Comparison of ENCODE assay signal across 10 cellular contexts in the genomic region with DNA sequence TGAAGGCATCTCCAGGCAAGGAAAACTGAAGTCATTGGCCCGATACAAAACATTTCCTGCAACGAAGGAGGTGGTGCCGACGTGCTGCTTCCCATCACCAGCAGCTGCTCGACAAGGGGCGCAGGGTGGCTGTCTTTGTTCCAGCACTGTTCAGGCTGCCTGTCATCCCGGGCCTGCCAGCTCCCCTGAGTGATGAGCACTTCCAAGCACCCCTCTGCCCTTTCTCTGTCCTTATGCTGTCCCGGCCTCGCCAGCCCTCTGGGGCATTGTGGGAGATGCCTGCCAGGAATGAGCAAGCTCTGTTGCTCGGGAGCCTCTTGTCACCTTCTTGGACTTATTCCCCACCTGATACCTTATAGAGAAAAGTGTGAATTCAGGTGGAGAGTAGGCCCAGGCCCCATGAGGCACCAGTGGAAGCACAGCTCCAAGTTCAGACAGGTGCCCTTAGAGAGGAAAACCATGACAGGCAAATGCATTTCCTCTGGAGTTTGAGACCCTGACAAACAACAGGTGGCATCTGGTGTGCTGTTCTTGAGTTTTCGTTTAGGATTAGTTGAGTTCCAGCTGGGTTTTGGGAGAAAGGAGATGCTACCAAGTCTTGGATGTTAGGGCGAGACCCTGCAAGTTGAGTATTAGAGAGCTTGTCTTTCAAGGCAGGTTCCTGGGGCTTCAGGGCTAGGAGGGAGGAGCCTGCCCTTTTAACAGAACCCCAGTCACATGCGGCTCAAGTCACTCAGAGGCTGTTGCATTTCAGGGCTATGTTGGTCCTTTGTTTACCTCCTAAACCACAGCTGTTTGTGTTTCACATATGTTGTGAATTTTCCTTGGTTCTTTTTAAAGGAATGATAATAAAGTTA. TPM values are rescaled to one million over a fixed set of nuclear protein-coding genes. Genes with fewer than 3 reads are reported as not detected.
DNase-seq lines count a peak whose midpoint lies in the region; ATAC-seq, FAIRE-seq and TF ChIP-seq lines count a peak whose summit lies in the region.
"Had no signal": no experiment of that assay in that cellular context is flagged by ENCODE, and none has a peak within 500 bp of the region (broad histone marks: within the 10 kb centered on the region; RNA-seq: fewer than 3 reads in every experiment).

No MANE protein-coding gene starts in this region.

- H3K27me3 Mint-ChIP-seq in naive thymus-derived CD4-positive, alpha-beta T cell, result no peaks in the 10 kb centered on the region
- H3K27me3 Mint-ChIP-seq in immature natural killer cell (ENCODE audit: low read depth in 3 of 3), result peaks cover 0 to 5% (median 3%) of the 10 kb centered on the region in 3 donors

- POLR2A ChIA-PET in naive thymus-derived CD4-positive, alpha-beta T cell (lab: Charles Lee), result interaction anchor here (1.3 to 6.4 kb wide), 12 partner anchors 16 to 96 kb away, joined by 6 to 67 read pairs (median 10); a partner anchor contains a TSS

- BruUV-seq in mammary epithelial cell (replicated peaks; lab: Mats Ljungman, UMichigan), result TSS peak; percentile 76

- no peak for ATAC-seq in DND-41 (ENCODE audit: insufficient read depth, low read depth)
- ATAC-seq in naive thymus-derived CD4-positive, alpha-beta T cell, result no peak

- H3K9ac ChIP-seq in DND-41 (ENCODE audit: low read depth, low read length) (no peak overlapping the region), OCI-LY1 (ENCODE audit: low read length) (no peak overlapping the region), mammary epithelial cell (ENCODE audit: insufficient read depth, low read length) (no peak overlapping the region)

- DNase-seq in DND-41, result no peak
- no peak for DNase-seq in mammary epithelial cell
- no peak for DNase-seq in naive thymus-derived CD4-positive, alpha-beta T cell
- DNase-seq in D721Med (ENCODE audit: insufficient read length, low spot score), result no peak
- DNase-seq in putamen (ENCODE audit: low spot score), result no peak
- no peak for DNase-seq in adrenal gland
- DNase-seq in immature natural killer cell, result no peak
- DNase-seq: colonic mucosa, NCI-H1694 had no signal

- H3K9me2 ChIP-seq in OCI-LY1 (ENCODE audit: low read depth, low read length), result no peaks in the 10 kb centered on the region

- peak overlapping the region in 8 of 9 donors; percentile 35 to 87 (median 64) for H3K27ac Mint-ChIP-seq in naive thymus-derived CD4-positive, alpha-beta T cell
- peak overlapping the region in 1 of 6 donors; percentile 51 for H3K27ac Mint-ChIP-seq in immature natural killer cell

- H3K4me3 ChIP-seq in DND-41 (ENCODE audit: low read depth in 1 of 2, low read length in 2 of 2), result no peak overlapping the region
- no peak overlapping the region for H3K4me3 ChIP-seq in OCI-LY1 (ENCODE audit: low read depth, low read length, poor library complexity, severe bottlenecking)
- H3K4me3 ChIP-seq in mammary epithelial cell (replicated peaks in 1 of 3; ENCODE audit: insufficient read depth in 1 of 3, low read depth in 2 of 3, low read length in 3 of 3), result no peak overlapping the region
- no peak overlapping the region for H3K4me3 ChIP-seq in naive thymus-derived CD4-positive, alpha-beta T cell (ENCODE audit: low read length)
- H3K4me3 ChIP-seq in adrenal gland, result no peak overlapping the region
- H3K4me3 ChIP-seq: colonic mucosa had no signal

- in situ Hi-C loops in mammary epithelial cell (cut with MboI; ENCODE audit: low sequenced_read_pairs in 2 of 2), result no loop called here

- H3F3A ChIP-seq in OCI-LY1 (ENCODE audit: insufficient read depth, low read length), result no peaks in the 10 kb centered on the region

- peaks cover 14% of the 10 kb centered on the region for H3K4me1 ChIP-seq in DND-41 (ENCODE audit: insufficient read depth, low read length)
- H3K4me1 ChIP-seq in OCI-LY1 (ENCODE audit: insufficient read depth, low read length, severe bottlenecking), result peaks cover 32% of the 10 kb centered on the region
- H3K4me1 ChIP-seq in mammary epithelial cell (ENCODE audit: insufficient read depth, low read length), result no peaks in the 10 kb centered on the region
- H3K4me1 ChIP-seq in naive thymus-derived CD4-positive, alpha-beta T cell (ENCODE audit: control insufficient read depth in 2 of 2, insufficient read depth in 2 of 2, low read length in 2 of 2), result peaks cover 8 to 10% of the 10 kb centered on the region in 2 donors
- H3K4me1 ChIP-seq in adrenal gland (replicated peaks in 1 of 2), result peaks cover 3 to 8% of the 10 kb centered on the region in 2 donors
- H3K4me1 ChIP-seq: colonic mucosa had no signal

- TF ChIP-seq POLR2A in adrenal gland (IDR thresholded peaks at IDR 0.05), result no peak

- peaks cover 5% of the 10 kb centered on the region; the same call in 1 of the 2 replicates for H4K20me1 ChIP-seq in DND-41 (ENCODE audit: insufficient read depth, low read length)
- no peaks in the 10 kb centered on the region for H4K20me1 ChIP-seq in OCI-LY1 (ENCODE audit: insufficient read depth, low read length)
- no peaks in the 10 kb centered on the region for H4K20me1 ChIP-seq in mammary epithelial cell (ENCODE audit: insufficient read depth, low read length)

- peaks cover 8 to 36% (median 14%) of the 10 kb centered on the region in 7 donors for H3K4me1 Mint-ChIP-seq in naive thymus-derived CD4-positive, alpha-beta T cell
- peaks cover 7 to 8% of the 10 kb centered on the region in 2 donors for H3K4me1 Mint-ChIP-seq in immature natural killer cell

- FAIRE-seq in D721Med (lab: Jason Lieb, UNC), result no peak

- H3K27ac ChIP-seq in DND-41 (ENCODE audit: low read length) (peak overlapping the region; percentile 79; the same call in 1 of the 2 replicates), OCI-LY1 (ENCODE audit: low read depth, low read length, poor library complexity, severe bottlenecking) (peak overlapping the region; percentile 65), mammary epithelial cell (ENCODE audit: insufficient read depth, low read depth, low read length) (no peak overlapping the region), adrenal gland (peak overlapping the region in 1 of 5 donors; percentile 13)
- H3K27ac ChIP-seq in naive thymus-derived CD4-positive, alpha-beta T cell (ENCODE audit: low read depth, low read length), result no peak overlapping the region
- H3K27ac ChIP-seq: colonic mucosa had no signal

- H3K9me3 Mint-ChIP-seq in naive thymus-derived CD4-positive, alpha-beta T cell, result no peaks in the 10 kb centered on the region
- H3K9me3 Mint-ChIP-seq in immature natural killer cell, result no peaks in the 10 kb centered on the region

- intact Hi-C loops in mammary epithelial cell (cut with micrococcal nuclease) (loop anchor here (1.0 to 2.0 kb wide), 3 partner anchors 23 to 60 kb away; no protein-coding TSS in a partner anchor), adrenal gland (cut with DNase I) (loop anchor here (5.0 kb wide), 3 partner anchors 38 to 72 kb away; no protein-coding TSS in a partner anchor)
- intact Hi-C loops in naive thymus-derived CD4-positive, alpha-beta T cell (cut with micrococcal nuclease), result loop anchor here (1.0 kb wide), 7 partner anchors 17 to 79 kb away; a partner anchor contains a TSS

- peaks cover 0 to 47% (median 20%) of the 10 kb centered on the region in 5 donors for H3K36me3 Mint-ChIP-seq in naive thymus-derived CD4-positive, alpha-beta T cell
- H3K36me3 Mint-ChIP-seq in immature natural killer cell, result peaks cover 14 to 30% (median 17%) of the 10 kb centered on the region in 3 donors

- WGBS in mammary epithelial cell (ENCODE audit: low coverage, missing lambda C conversion rate), result 77% methylated on average over 9 of the region's 13 CpGs
- 85 to 89% (median 87%) methylated on average over 12 to 13 of the region's 13 CpGs for WGBS in adrenal gland, 4 donors

- H3K27me3 ChIP-seq in DND-41 (ENCODE audit: insufficient read depth, low read length, poor library complexity) (no peaks in the 10 kb centered on the region), OCI-LY1 (ENCODE audit: insufficient read depth, low read length) (no peaks in the 10 kb centered on the region), mammary epithelial cell (ENCODE audit: insufficient read depth, low read length) (no peaks in the 10 kb centered on the region), adrenal gland (no peaks in the 10 kb centered on the region)
- H3K27me3 ChIP-seq in naive thymus-derived CD4-positive, alpha-beta T cell (ENCODE audit: control insufficient read depth in 2 of 2, insufficient read depth in 2 of 2, low read length in 2 of 2), result no peaks in the 10 kb centered on the region
- H3K27me3 ChIP-seq: colonic mucosa had no signal

- CTCF ChIA-PET in mammary epithelial cell (lab: Charles Lee; ENCODE audit: low non-redundant PET), result interaction anchor here (0.5 to 0.7 kb wide), 2 partner anchors 34 to 418 kb away, joined by 3 to 4 read pairs; no protein-coding TSS in a partner anchor
- CTCF ChIA-PET in naive thymus-derived CD4-positive, alpha-beta T cell (lab: Charles Lee), result interaction anchor here (1.1 to 6.8 kb wide), 16 partner anchors 11 to 196 kb away, joined by 3 to 183 read pairs (median 14); a partner anchor contains a TSS

- H3K79me2 ChIP-seq in DND-41 (ENCODE audit: insufficient read depth, low read length) (peaks cover 3% of the 10 kb centered on the region; the same call in 1 of the 2 replicates), OCI-LY1 (ENCODE audit: insufficient read depth, low read length) (no peaks in the 10 kb centered on the region), mammary epithelial cell (ENCODE audit: insufficient read depth, low read length) (no peaks in the 10 kb centered on the region)

- no peak overlapping the region for H3K4me3 Mint-ChIP-seq in naive thymus-derived CD4-positive, alpha-beta T cell
- no peak overlapping the region for H3K4me3 Mint-ChIP-seq in immature natural killer cell

- dilution Hi-C loops in mammary epithelial cell (cut with HindIII; ENCODE audit: low sequenced_read_pairs), result loop anchor here (5.0 kb wide), 4 partner anchors 42 to 138 kb away; a partner anchor contains a TSS

- no peak for TF ChIP-seq CTCF in DND-41 (IDR thresholded peaks at IDR 0.05; ENCODE audit: borderline replicate concordance, extremely low read depth, low read length, poor library complexity, severe bottlenecking)
- TF ChIP-seq CTCF in OCI-LY1 (IDR thresholded peaks at IDR 0.05; ENCODE audit: low read length), result no peak
- TF ChIP-seq CTCF in mammary epithelial cell (conservative IDR thresholded peaks at IDR 0.05 in 1 of 2, IDR thresholded peaks at IDR 0.05 in 1 of 2; ENCODE audit: extremely low read depth in 1 of 2, insufficient read depth in 1 of 2, low read depth in 1 of 2, low read length in 2 of 2), result no peak
- no peak for TF ChIP-seq CTCF in D721Med (IDR thresholded peaks at IDR 0.05; ENCODE audit: insufficient read depth, missing control alignments)
- TF ChIP-seq CTCF in adrenal gland (IDR thresholded peaks at IDR 0.05), result no peak

- H3K4me2 ChIP-seq in DND-41 (ENCODE audit: insufficient read depth, low read length) (no peak overlapping the region), OCI-LY1 (ENCODE audit: low read length) (no peak overlapping the region), mammary epithelial cell (ENCODE audit: insufficient read depth, low read depth, low read length) (no peak overlapping the region)

- H3K36me3 ChIP-seq in DND-41 (ENCODE audit: insufficient read depth, low read length) (peaks cover 68% of the 10 kb centered on the region), OCI-LY1 (ENCODE audit: insufficient read depth, low read length) (peaks cover 65% of the 10 kb centered on the region), mammary epithelial cell (ENCODE audit: insufficient read depth, low read length) (peaks cover 29% of the 10 kb centered on the region), adrenal gland (replicated peaks in 1 of 2) (peaks cover 0 to 18% of the 10 kb centered on the region in 2 donors)
- peaks cover 5 to 57% (median 11%) of the 10 kb centered on the region in 3 experiments for H3K36me3 ChIP-seq in naive thymus-derived CD4-positive, alpha-beta T cell (ENCODE audit: control insufficient read depth in 2 of 3, insufficient read depth in 3 of 3, low read length in 3 of 3)

- H2AFZ ChIP-seq in DND-41 (ENCODE audit: low read depth, low read length) (no peak overlapping the region), OCI-LY1 (ENCODE audit: low read length) (no peak overlapping the region), mammary epithelial cell (ENCODE audit: low read depth, low read length) (no peak overlapping the region)

- H3K9me3 ChIP-seq in DND-41 (ENCODE audit: insufficient read depth, low read length, severe bottlenecking) (no peaks in the 10 kb centered on the region), OCI-LY1 (ENCODE audit: low read length) (no peaks in the 10 kb centered on the region), mammary epithelial cell (replicated peaks; ENCODE audit: insufficient read depth, low read length) (no peaks in the 10 kb centered on the region), adrenal gland (replicated peaks in 1 of 3) (no peaks in the 10 kb centered on the region)
- H3K9me3 ChIP-seq in naive thymus-derived CD4-positive, alpha-beta T cell (ENCODE audit: control insufficient read depth in 2 of 3, low read length in 3 of 3), result no peaks in the 10 kb centered on the region
- H3K9me3 ChIP-seq: colonic mucosa had no signal

RNA-seq across cellular contexts. Expression of a gene that starts 21.4 kb away (rescaled TPM):
- total RNA-seq in mammary epithelial cell, result 1 to 10 TPM; 7.0 to 8.1 TPM
- 1.4 TPM for polyA plus RNA-seq in mammary epithelial cell
- polyA minus RNA-seq in mammary epithelial cell, result 1.2 TPM
- 10 to 100 TPM; 13.7 to 42.0 (median 22.5) TPM for total RNA-seq in naive thymus-derived CD4-positive, alpha-beta T cell
- 10 to 100 TPM in 1 of 2 donors, 1 to 10 TPM in 1; 8.5 to 13.8 TPM for polyA plus RNA-seq in naive thymus-derived CD4-positive, alpha-beta T cell
- 10 to 100 TPM in 4 of 8 donors, 1 to 10 TPM in 4; 1.7 to 17.9 (median 10.1) TPM for total RNA-seq in adrenal gland
- polyA plus RNA-seq in adrenal gland, result 1 to 10 TPM in 2 of 3 donors, under 1 TPM in 1; 0.27 to 8.4 (median 4.4) TPM
- 10 to 100 TPM in 1 of 3 donors, 1 to 10 TPM in 2; 8.3 to 13.9 (median 8.4) TPM for polyA plus RNA-seq in immature natural killer cell

RNA-seq across cellular contexts. Expression of a gene that starts 46.8 kb away (rescaled TPM):
- total RNA-seq in mammary epithelial cell (10 to 100 TPM in 1 of 2 donors, 1 to 10 TPM in 1; 4.7 to 29.6 TPM), adrenal gland (10 to 100 TPM; 12.8 to 52.9 (median 32.5) TPM)
- polyA plus RNA-seq in mammary epithelial cell (3.2 TPM), adrenal gland (10 to 100 TPM; 23.2 to 86.5 (median 31.8) TPM), immature natural killer cell (10 to 100 TPM in 1 of 3 donors, 1 to 10 TPM in 2; 2.6 to 12.2 (median 5.1) TPM)
- 9.1 TPM for polyA minus RNA-seq in mammary epithelial cell
- 10 to 100 TPM; 41.9 to 80.0 (median 51.4) TPM for total RNA-seq in naive thymus-derived CD4-positive, alpha-beta T cell
- 10 to 100 TPM in 1 of 2 donors, 1 to 10 TPM in 1; 8.5 to 13.0 TPM for polyA plus RNA-seq in naive thymus-derived CD4-positive, alpha-beta T cell

Comparison
In these comparisons a context has a peak if more than half of its experiments do, and no peak if none do; other contexts are left out.
1. H3K27ac ChIP-seq: peak in DND-41 (single experiment) and OCI-LY1 (single experiment); none in mammary epithelial cell (single experiment) and naive thymus-derived CD4-positive, alpha-beta T cell (single experiment).